Comparison of ENCODE assay signal across 1 cellular context in genomic region chr18:61831071-61831470, GRCh38.
TF ChIP-seq lines count a peak whose summit lies in the region.

No MANE protein-coding gene starts in this region.

TF ChIP-seq in SK-N-SH, 30 proteins besides CTCF, POLR2A, EP300 and RAD21 (continued from another document):
- TF ChIP-seq RCOR1 (IDR thresholded peaks at IDR 0.05; ENCODE audit: low read length) = no peak
- no peak for TF ChIP-seq TEAD4 (IDR thresholded peaks at IDR 0.05; ENCODE audit: borderline replicate concordance, insufficient read depth)
- no peak for TF ChIP-seq JUND (IDR thresholded peaks at IDR 0.05)
- no peak for TF ChIP-seq GABPA (IDR thresholded peaks at IDR 0.05; ENCODE audit: low read depth)
- no peak for TF ChIP-seq NFIC (IDR thresholded peaks at IDR 0.05; ENCODE audit: borderline replicate concordance)
- TF ChIP-seq MXI1 (IDR thresholded peaks at IDR 0.05; ENCODE audit: low read depth, low read length) = no peak
- no peak for TF ChIP-seq USF2 (IDR thresholded peaks at IDR 0.05; ENCODE audit: borderline replicate concordance, low read depth, low read length)
TF ChIP-seq in SK-N-SH: peak in this region for 0.
